ENCODE assay signal across 12 cellular contexts in the genomic region with DNA sequence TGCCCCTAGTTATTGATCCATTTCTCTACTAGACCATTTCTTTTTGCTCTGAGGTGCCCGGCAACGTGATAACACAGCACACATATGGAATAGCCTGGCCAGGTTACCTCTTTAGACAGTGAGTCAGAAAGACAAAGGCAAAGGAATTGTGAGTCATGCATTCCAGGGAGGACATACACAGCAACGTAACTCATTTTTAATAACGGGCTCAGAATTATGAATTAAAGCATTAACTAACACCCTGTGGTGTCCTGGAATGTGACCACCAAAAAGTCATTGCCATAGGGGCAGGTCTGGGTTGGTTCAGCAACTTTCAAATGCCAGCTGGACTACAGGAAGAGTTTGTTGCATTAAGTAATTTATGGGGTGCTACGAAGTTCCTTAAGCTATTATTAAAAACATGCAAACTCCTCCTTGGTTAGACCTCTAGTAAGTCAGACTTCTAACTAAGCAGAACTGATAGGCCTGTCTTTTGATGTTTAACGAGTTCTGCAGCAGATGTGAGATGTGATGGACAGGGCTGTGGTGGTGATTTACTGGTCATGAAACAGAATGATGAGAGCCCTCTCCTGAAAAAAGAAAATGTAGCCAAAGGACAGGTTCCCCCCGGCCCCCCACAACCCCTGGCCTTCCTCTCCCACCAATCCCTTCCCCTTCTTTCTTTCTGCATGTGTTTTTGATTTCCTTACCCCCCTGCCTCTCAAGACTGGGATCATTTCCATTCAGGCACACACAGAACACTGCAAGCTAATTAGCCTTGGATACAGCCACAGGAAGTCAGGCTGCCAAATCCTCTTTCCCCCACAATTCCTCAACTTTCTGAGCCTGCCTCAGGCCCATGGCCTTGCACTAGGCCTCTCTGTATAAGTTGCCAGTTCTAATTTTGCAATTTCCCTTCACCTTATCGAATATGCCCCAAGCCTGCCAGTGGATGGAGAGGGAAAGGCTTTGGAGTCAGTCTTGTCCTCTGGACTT.
A peak's percentile ranks its signal among the peaks of the same experiment; 100 is the strongest.
DNase-seq lines count a peak whose midpoint lies in the region; ATAC-seq and TF ChIP-seq lines count a peak whose summit lies in the region.
"Had no signal": no experiment of that assay in that cellular context is flagged by ENCODE, and none has a peak within 500 bp of the region (broad histone marks: within the 10 kb centered on the region; RNA-seq: fewer than 3 reads in every experiment).

No MANE protein-coding gene starts in this region.

- CTCF ChIA-PET in HEK293 (lab: Yijun Ruan, JAX): interaction anchor here (0.6 to 5.4 kb wide), 4 partner anchors 9 to 88 kb away, joined by 3 to 49 read pairs (median 5); partner anchors contain the start of gene HAO2
- CTCF ChIA-PET in CD4-positive, alpha-beta T cell (lab: Charles Lee): no interaction called here

- no peaks in the 10 kb centered on the region for H3K9me3 Mint-ChIP-seq in CD4-positive, alpha-beta T cell
- H3K9me3 Mint-ChIP-seq in activated naive CD8-positive, alpha-beta T cell treated with anti-CD3 and anti-CD28 coated beads, Interleukin-2, amount 50 U/mL, for 24 hours: no peaks in the 10 kb centered on the region
- H3K9me3 Mint-ChIP-seq: activated naive CD8-positive, alpha-beta T cell treated with anti-CD3 and anti-CD28 coated beads, Interleukin-2, amount 10 ng/mL, durations not matched to agents 7 days and 5 days; stimulated activated naive CD8-positive, alpha-beta T cell treated with anti-CD3 and anti-CD28 coated beads, Interleukin-15, amount 100 ng/mL, for 72 hours had no signal

- no peaks in the 10 kb centered on the region for H3K4me1 Mint-ChIP-seq in CD4-positive, alpha-beta T cell (ENCODE audit: low read depth)
- no peaks in the 10 kb centered on the region for H3K4me1 Mint-ChIP-seq in activated naive CD8-positive, alpha-beta T cell treated with anti-CD3 and anti-CD28 coated beads, Interleukin-2, amount 50 U/mL, for 24 hours
- H3K4me1 Mint-ChIP-seq: activated naive CD8-positive, alpha-beta T cell treated with anti-CD3 and anti-CD28 coated beads, Interleukin-2, amount 10 ng/mL, durations not matched to agents 7 days and 5 days; stimulated activated naive CD8-positive, alpha-beta T cell treated with anti-CD3 and anti-CD28 coated beads, Interleukin-15, amount 100 ng/mL, for 72 hours had no signal

- H3K36me3 ChIP-seq in HEK293 (ENCODE audit: control insufficient read depth in 2 of 2, insufficient read depth in 1 of 2, low read length in 2 of 2): no peaks in the 10 kb centered on the region
- H3K36me3 ChIP-seq: WERI-Rb-1 had no signal

- peaks cover 7% of the 10 kb centered on the region for H3K4me1 ChIP-seq in HEK293 (ENCODE audit: control insufficient read depth, insufficient read depth, low read length)

- intact Hi-C loops in CD4-positive, alpha-beta T cell (cut with DNase I, micrococcal nuclease): loop anchor here (5.0 kb wide), 1 partner anchor 398 kb away; no protein-coding TSS in a partner anchor

- DNase-seq in SW 1271 (lab: John Stamatoyannopoulos, UW) (peak; percentile 1 to 77), fibroblast of villous mesenchyme (ENCODE audit: low read depth) (peak; percentile 58), retinal pigment epithelial cell (ENCODE audit: low read depth) (peak; percentile 85), GOT3 (lab: John Stamatoyannopoulos, UW) (no peak), epidermal melanocyte (ENCODE audit: insufficient read length, low spot score) (no peak)
- DNase-seq in CD4-positive, alpha-beta T cell: no peak
- DNase-seq in activated naive CD8-positive, alpha-beta T cell treated with anti-CD3 and anti-CD28 coated beads, Interleukin-2, amount 50 U/mL, for 24 hours: no peak
- DNase-seq: activated naive CD8-positive, alpha-beta T cell treated with anti-CD3 and anti-CD28 coated beads, Interleukin-2, amount 10 ng/mL, durations not matched to agents 7 days and 5 days; stimulated activated naive CD8-positive, alpha-beta T cell treated with anti-CD3 and anti-CD28 coated beads, Interleukin-15, amount 100 ng/mL, for 72 hours; WERI-Rb-1 had no signal

- H3K27ac ChIP-seq in HEK293 (ENCODE audit: extremely low read depth, low read depth, low read length): no peak overlapping the region
- no peak overlapping the region for H3K27ac ChIP-seq in CD4-positive, alpha-beta T cell (ENCODE audit: low read depth, low read length)
- H3K27ac ChIP-seq: WERI-Rb-1 had no signal

- TF ChIP-seq CTCF in HEK293 (tag by site-specific recombination; IDR thresholded peaks at IDR 0.05) (no peak), fibroblast of villous mesenchyme (IDR thresholded peaks at IDR 0.05; ENCODE audit: insufficient read depth, low read depth, low read length) (no peak), retinal pigment epithelial cell (conservative IDR thresholded peaks at IDR 0.05; ENCODE audit: low read depth, low read length) (no peak)
- TF ChIP-seq CTCF in CD4-positive, alpha-beta T cell (IDR thresholded peaks at IDR 0.05): no peak

- no peaks in the 10 kb centered on the region for H3K9me3 ChIP-seq in HEK293 (ENCODE audit: control insufficient read depth, insufficient read depth, low read depth, low read length)
- H3K9me3 ChIP-seq in CD4-positive, alpha-beta T cell (ENCODE audit: control insufficient read depth, low read length): no peaks in the 10 kb centered on the region

- no peak overlapping the region for H3K4me3 Mint-ChIP-seq in CD4-positive, alpha-beta T cell
- no peak overlapping the region for H3K4me3 Mint-ChIP-seq in activated naive CD8-positive, alpha-beta T cell treated with anti-CD3 and anti-CD28 coated beads, Interleukin-2, amount 50 U/mL, for 24 hours
- H3K4me3 Mint-ChIP-seq: activated naive CD8-positive, alpha-beta T cell treated with anti-CD3 and anti-CD28 coated beads, Interleukin-2, amount 10 ng/mL, durations not matched to agents 7 days and 5 days; stimulated activated naive CD8-positive, alpha-beta T cell treated with anti-CD3 and anti-CD28 coated beads, Interleukin-15, amount 100 ng/mL, for 72 hours had no signal

- ATAC-seq in CD4-positive, alpha-beta T cell (ENCODE audit: poor library complexity): no peak
- no peak for ATAC-seq in activated naive CD8-positive, alpha-beta T cell treated with anti-CD3 and anti-CD28 coated beads, Interleukin-2, amount 50 U/mL, for 24 hours
- ATAC-seq: stimulated activated naive CD8-positive, alpha-beta T cell treated with anti-CD3 and anti-CD28 coated beads, Interleukin-15, amount 100 ng/mL, for 72 hours had no signal

- H3K27me3 Mint-ChIP-seq in CD4-positive, alpha-beta T cell: peaks cover 31% of the 10 kb centered on the region
- peaks cover 5% of the 10 kb centered on the region for H3K27me3 Mint-ChIP-seq in activated naive CD8-positive, alpha-beta T cell treated with anti-CD3 and anti-CD28 coated beads, Interleukin-2, amount 50 U/mL, for 24 hours

- H3K27ac Mint-ChIP-seq in CD4-positive, alpha-beta T cell: no peak overlapping the region
- no peak overlapping the region for H3K27ac Mint-ChIP-seq in activated naive CD8-positive, alpha-beta T cell treated with anti-CD3 and anti-CD28 coated beads, Interleukin-2, amount 50 U/mL, for 24 hours
- H3K27ac Mint-ChIP-seq: activated naive CD8-positive, alpha-beta T cell treated with anti-CD3 and anti-CD28 coated beads, Interleukin-2, amount 10 ng/mL, durations not matched to agents 7 days and 5 days had no signal

- no peak overlapping the region for H3K4me3 ChIP-seq in HEK293 (ENCODE audit: low read depth, low read length)
- no peak overlapping the region for H3K4me3 ChIP-seq in fibroblast of villous mesenchyme (ENCODE audit: low read depth, low read length)
- H3K4me3 ChIP-seq in retinal pigment epithelial cell (ENCODE audit: low read length): no peak overlapping the region
- H3K4me3 ChIP-seq: skin epidermis had no signal

- POLR2A ChIA-PET in HEK293 (lab: Yijun Ruan, JAX): no interaction called here
- POLR2A ChIA-PET in CD4-positive, alpha-beta T cell (lab: Charles Lee): no interaction called here

- no peaks in the 10 kb centered on the region for H3K27me3 ChIP-seq in CD4-positive, alpha-beta T cell (ENCODE audit: control insufficient read depth, insufficient read depth, low read length)

- H3K36me3 Mint-ChIP-seq in CD4-positive, alpha-beta T cell (ENCODE audit: low read depth): no peaks in the 10 kb centered on the region
- no peaks in the 10 kb centered on the region for H3K36me3 Mint-ChIP-seq in activated naive CD8-positive, alpha-beta T cell treated with anti-CD3 and anti-CD28 coated beads, Interleukin-2, amount 50 U/mL, for 24 hours (ENCODE audit: low read depth)
- H3K36me3 Mint-ChIP-seq: activated naive CD8-positive, alpha-beta T cell treated with anti-CD3 and anti-CD28 coated beads, Interleukin-2, amount 10 ng/mL, durations not matched to agents 7 days and 5 days had no signal

TF ChIP-seq in HEK293, 187 proteins besides CTCF, POLR2A, EP300 and RAD21 (continues in another document):
- TF ChIP-seq EGR2 (tag by site-specific recombination; IDR thresholded peaks at IDR 0.05; ENCODE audit: low read depth): no peak
- no peak for TF ChIP-seq ZNF677 (tag by site-specific recombination; IDR thresholded peaks at IDR 0.05)
- TF ChIP-seq SP7 (tag by site-specific recombination; IDR thresholded peaks at IDR 0.05): peak; percentile 86
- peak; percentile 26; the same call in 1 of the 2 replicates for TF ChIP-seq HIC1 (tag by site-specific recombination; IDR thresholded peaks at IDR 0.05)
- peak; percentile 39 for TF ChIP-seq ZNF335 (tag by site-specific recombination; conservative IDR thresholded peaks at IDR 0.05)

Comparison
In these comparisons a context has a peak if more than half of its experiments do, and no peak if none do; other contexts are left out.
1. DNase-seq: peak in SW 1271 (2 of 2), fibroblast of villous mesenchyme (single experiment) and retinal pigment epithelial cell (single experiment); none in CD4-positive, alpha-beta T cell (0 of 10), GOT3 (single experiment), epidermal melanocyte (single experiment) and activated naive CD8-positive, alpha-beta T cell treated with anti-CD3 and anti-CD28 coated beads, Interleukin-2, amount 50 U/mL, for 24 hours (single experiment).